1 cellular context compared by ENCODE assay signal in genomic region chr20:35902545-35902941, GRCh38.
TF ChIP-seq lines count a peak whose summit lies in the region.

No MANE protein-coding gene starts in this region.

TF ChIP-seq in K562, 482 proteins besides CTCF, POLR2A, EP300 and RAD21 (continued from another document and continues in another):
- TF ChIP-seq PTBP1 (IDR thresholded peaks at IDR 0.05; ENCODE audit: low read depth, low read length) (no peak), POLR2B (IDR thresholded peaks at IDR 0.05; ENCODE audit: low read depth, partially characterized antibody) (no peak), ZNF766 (CRISPR knock-in tag; conservative IDR thresholded peaks at IDR 0.05) (no peak), RBFOX2 (IDR thresholded peaks at IDR 0.05; ENCODE audit: low read depth, low read length) (no peak), TAF15 (IDR thresholded peaks at IDR 0.05; ENCODE audit: low read depth, low read length) (no peak), SRSF3 (IDR thresholded peaks at IDR 0.05; ENCODE audit: insufficient read depth, low read length) (no peak), SLC30A9 (CRISPR knock-in tag; IDR thresholded peaks at IDR 0.05) (no peak), DPF2 (IDR thresholded peaks at IDR 0.05) (peak; percentile 2; the same call in 1 of the 2 replicates), TAF1 (IDR thresholded peaks at IDR 0.05; ENCODE audit: control insufficient read depth, extremely low read depth, insufficient read depth, low read length, severe bottlenecking) (no peak), PHF20 (IDR thresholded peaks at IDR 0.05; ENCODE audit: partially characterized antibody) (no peak), HSF4 (CRISPR knock-in tag; IDR thresholded peaks at IDR 0.05; ENCODE audit: borderline replicate concordance) (no peak), SMARCE1 (IDR thresholded peaks at IDR 0.05) (no peak), NCOA2 (IDR thresholded peaks at IDR 0.05; ENCODE audit: partially characterized antibody in 2 of 2) (no peak), NCOR1 (IDR thresholded peaks at IDR 0.05) (peak; percentile 66), BDP1 (IDR thresholded peaks at IDR 0.05; ENCODE audit: insufficient read depth, insufficient read length) (no peak), HDAC3 (IDR thresholded peaks at IDR 0.05; ENCODE audit: borderline replicate concordance, partially characterized antibody) (no peak), CTBP1 (IDR thresholded peaks at IDR 0.05; ENCODE audit: borderline replicate concordance) (no peak), HMGXB4 (CRISPR knock-in tag; IDR thresholded peaks at IDR 0.05) (no peak), ZNF282 (CRISPR knock-in tag; IDR thresholded peaks at IDR 0.05) (no peak), ZNF232 (CRISPR knock-in tag; IDR thresholded peaks at IDR 0.05) (no peak), ETV1 (tag; conservative IDR thresholded peaks at IDR 0.05; ENCODE audit: low read depth) (no peak), TEAD4 (IDR thresholded peaks at IDR 0.05; ENCODE audit: low read length) (peak; percentile 70), TEAD4 (CRISPR knock-in tag; IDR thresholded peaks at IDR 0.05; ENCODE audit: borderline replicate concordance) (no peak), ETS2 (tag; IDR thresholded peaks at IDR 0.05; ENCODE audit: borderline replicate concordance, poor library complexity, severe bottlenecking) (no peak), TAL1 (IDR thresholded peaks at IDR 0.05) (peak; percentile 65), CCNT2 (IDR thresholded peaks at IDR 0.05; ENCODE audit: borderline replicate concordance, extremely low read depth, insufficient read length, low read depth, low read length) (peak; percentile 9), CBFA2T3 (IDR thresholded peaks at IDR 0.05) (peak; percentile 76), ZMIZ1 (IDR thresholded peaks at IDR 0.05; ENCODE audit: low read depth in 2 of 2, low read length in 2 of 2) (no peak), ZNF609 (CRISPR knock-in tag; IDR thresholded peaks at IDR 0.05; ENCODE audit: borderline replicate concordance) (no peak), ZBTB33 (CRISPR knock-in tag; IDR thresholded peaks at IDR 0.05) (no peak), ZNF431 (CRISPR knock-in tag; IDR thresholded peaks at IDR 0.05) (no peak), ZNF551 (CRISPR knock-in tag; IDR thresholded peaks at IDR 0.05) (no peak), TOE1 (IDR thresholded peaks at IDR 0.05; ENCODE audit: borderline replicate concordance) (no peak), TOE1 (CRISPR knock-in tag; IDR thresholded peaks at IDR 0.05; ENCODE audit: borderline replicate concordance, low read depth) (no peak), DDX20 (tag; IDR thresholded peaks at IDR 0.05; ENCODE audit: low read depth) (no peak), ZSCAN32 (CRISPR knock-in tag; IDR thresholded peaks at IDR 0.05) (no peak), STAT5A (IDR thresholded peaks at IDR 0.05; ENCODE audit: borderline replicate concordance, low read length) (peak; percentile 31; the same call in 1 of the 2 replicates), CREB3L1 (IDR thresholded peaks at IDR 0.05; ENCODE audit: borderline replicate concordance, low read depth) (no peak), BCL6 (CRISPR knock-in tag; IDR thresholded peaks at IDR 0.05) (no peak), STAT5B (CRISPR knock-in tag; IDR thresholded peaks at IDR 0.05) (no peak), HLTF (IDR thresholded peaks at IDR 0.05) (no peak), HNRNPH1 (optimal IDR thresholded peaks at IDR 0.05; ENCODE audit: low read depth, low read length) (no peak), CHD4 (IDR thresholded peaks at IDR 0.05; ENCODE audit: insufficient read depth, insufficient replicate concordance, low read depth, low read length, poor library complexity, severe bottlenecking) (no peak), TCF3 (CRISPR knock-in tag; IDR thresholded peaks at IDR 0.05) (peak; percentile 71), XRCC4 (IDR thresholded peaks at IDR 0.05; ENCODE audit: extremely low read depth, insufficient read depth, insufficient read length) (no peak)
- TF ChIP-seq, protein P1, sequence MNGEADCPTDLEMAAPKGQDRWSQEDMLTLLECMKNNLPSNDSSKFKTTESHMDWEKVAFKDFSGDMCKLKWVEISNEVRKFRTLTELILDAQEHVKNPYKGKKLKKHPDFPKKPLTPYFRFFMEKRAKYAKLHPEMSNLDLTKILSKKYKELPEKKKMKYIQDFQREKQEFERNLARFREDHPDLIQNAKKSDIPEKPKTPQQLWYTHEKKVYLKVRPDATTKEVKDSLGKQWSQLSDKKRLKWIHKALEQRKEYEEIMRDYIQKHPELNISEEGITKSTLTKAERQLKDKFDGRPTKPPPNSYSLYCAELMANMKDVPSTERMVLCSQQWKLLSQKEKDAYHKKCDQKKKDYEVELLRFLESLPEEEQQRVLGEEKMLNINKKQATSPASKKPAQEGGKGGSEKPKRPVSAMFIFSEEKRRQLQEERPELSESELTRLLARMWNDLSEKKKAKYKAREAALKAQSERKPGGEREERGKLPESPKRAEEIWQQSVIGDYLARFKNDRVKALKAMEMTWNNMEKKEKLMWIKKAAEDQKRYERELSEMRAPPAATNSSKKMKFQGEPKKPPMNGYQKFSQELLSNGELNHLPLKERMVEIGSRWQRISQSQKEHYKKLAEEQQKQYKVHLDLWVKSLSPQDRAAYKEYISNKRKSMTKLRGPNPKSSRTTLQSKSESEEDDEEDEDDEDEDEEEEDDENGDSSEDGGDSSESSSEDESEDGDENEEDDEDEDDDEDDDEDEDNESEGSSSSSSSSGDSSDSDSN (IDR thresholded peaks at IDR 0.05; ENCODE audit: borderline replicate concordance in 1 of 2, low read depth in 2 of 2, low read length in 2 of 2) = no peak
- TF ChIP-seq, protein P2, sequence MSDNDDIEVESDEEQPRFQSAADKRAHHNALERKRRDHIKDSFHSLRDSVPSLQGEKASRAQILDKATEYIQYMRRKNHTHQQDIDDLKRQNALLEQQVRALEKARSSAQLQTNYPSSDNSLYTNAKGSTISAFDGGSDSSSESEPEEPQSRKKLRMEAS (CRISPR knock-in tag; IDR thresholded peaks at IDR 0.05) = no peak
- TF ChIP-seq, protein P3, sequence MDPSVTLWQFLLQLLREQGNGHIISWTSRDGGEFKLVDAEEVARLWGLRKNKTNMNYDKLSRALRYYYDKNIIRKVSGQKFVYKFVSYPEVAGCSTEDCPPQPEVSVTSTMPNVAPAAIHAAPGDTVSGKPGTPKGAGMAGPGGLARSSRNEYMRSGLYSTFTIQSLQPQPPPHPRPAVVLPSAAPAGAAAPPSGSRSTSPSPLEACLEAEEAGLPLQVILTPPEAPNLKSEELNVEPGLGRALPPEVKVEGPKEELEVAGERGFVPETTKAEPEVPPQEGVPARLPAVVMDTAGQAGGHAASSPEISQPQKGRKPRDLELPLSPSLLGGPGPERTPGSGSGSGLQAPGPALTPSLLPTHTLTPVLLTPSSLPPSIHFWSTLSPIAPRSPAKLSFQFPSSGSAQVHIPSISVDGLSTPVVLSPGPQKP (CRISPR knock-in tag; IDR thresholded peaks at IDR 0.05) = no peak
